ENCODE assay signal across 3 cellular contexts in the genomic region with DNA sequence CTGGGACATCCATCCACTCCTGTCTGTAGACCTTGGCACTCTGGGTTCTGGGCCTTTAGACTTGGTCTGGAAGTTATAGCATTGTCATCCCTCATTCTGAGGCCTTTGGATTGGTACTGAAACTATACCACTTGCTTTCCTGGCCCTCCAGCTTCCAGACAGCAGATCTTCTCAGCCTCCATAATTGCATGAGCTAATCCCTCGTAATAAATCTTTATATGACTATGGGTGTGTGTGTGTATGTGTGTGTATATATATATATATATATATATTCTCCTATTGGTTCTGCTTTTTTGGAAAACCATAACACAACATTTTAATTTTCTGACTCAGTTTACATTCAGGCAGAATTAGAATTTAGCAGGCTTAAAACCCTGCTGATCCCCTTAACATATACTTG.
"Had no signal": no experiment of that assay in that cellular context is flagged by ENCODE, and none has a peak within 500 bp of the region (broad histone marks: within the 10 kb centered on the region; RNA-seq: fewer than 3 reads in every experiment).

No MANE protein-coding gene starts in this region.

- DNase-seq: GDM1, GF-D8 had no signal

- ATAC-seq: GM12878 had no signal

- H3K4me3 ChIP-seq: GM12878 had no signal
